Comparison of ENCODE assay signal across 2 cellular contexts in the genomic region with DNA sequence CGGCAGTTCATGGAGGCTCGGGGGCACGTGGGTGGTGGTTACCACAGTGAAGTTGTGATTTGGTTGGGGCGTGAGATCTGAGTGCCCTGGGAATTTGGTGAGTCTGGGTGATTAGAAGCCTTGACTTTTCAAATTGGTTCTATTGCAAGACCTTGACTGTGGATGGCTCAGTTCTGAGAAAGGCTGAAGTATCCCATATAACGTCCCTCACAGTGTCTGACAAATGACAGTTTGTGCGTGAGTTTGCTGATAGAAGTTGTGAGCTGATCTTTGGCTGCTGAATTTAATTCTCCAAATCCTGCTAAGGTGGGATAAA.
A peak's percentile ranks its signal among the peaks of the same experiment; 100 is the strongest.
TF ChIP-seq lines count a peak whose summit lies in the region.

No MANE protein-coding gene starts in this region.

TF ChIP-seq in HCT116, 20 proteins besides CTCF, POLR2A, EP300 and RAD21 (continued from another document):
- TF ChIP-seq, protein P1, sequence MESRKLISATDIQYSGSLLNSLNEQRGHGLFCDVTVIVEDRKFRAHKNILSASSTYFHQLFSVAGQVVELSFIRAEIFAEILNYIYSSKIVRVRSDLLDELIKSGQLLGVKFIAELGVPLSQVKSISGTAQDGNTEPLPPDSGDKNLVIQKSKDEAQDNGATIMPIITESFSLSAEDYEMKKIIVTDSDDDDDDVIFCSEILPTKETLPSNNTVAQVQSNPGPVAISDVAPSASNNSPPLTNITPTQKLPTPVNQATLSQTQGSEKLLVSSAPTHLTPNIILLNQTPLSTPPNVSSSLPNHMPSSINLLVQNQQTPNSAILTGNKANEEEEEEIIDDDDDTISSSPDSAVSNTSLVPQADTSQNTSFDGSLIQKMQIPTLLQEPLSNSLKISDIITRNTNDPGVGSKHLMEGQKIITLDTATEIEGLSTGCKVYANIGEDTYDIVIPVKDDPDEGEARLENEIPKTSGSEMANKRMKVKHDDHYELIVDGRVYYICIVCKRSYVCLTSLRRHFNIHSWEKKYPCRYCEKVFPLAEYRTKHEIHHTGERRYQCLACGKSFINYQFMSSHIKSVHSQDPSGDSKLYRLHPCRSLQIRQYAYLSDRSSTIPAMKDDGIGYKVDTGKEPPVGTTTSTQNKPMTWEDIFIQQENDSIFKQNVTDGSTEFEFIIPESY (IDR thresholded peaks at IDR 0.05; ENCODE audit: extremely low read depth, insufficient replicate concordance, low read length) = no peak
- TF ChIP-seq JUND (IDR thresholded peaks at IDR 0.05) = peak; percentile 43; the same call in 1 of the 2 replicates
- TF ChIP-seq SRF (IDR thresholded peaks at IDR 0.05; ENCODE audit: low read depth) = no peak
- TF ChIP-seq ZNF274 (IDR thresholded peaks at IDR 0.05; ENCODE audit: low read depth, low read length) = no peak
- no peak for TF ChIP-seq ELF1 (IDR thresholded peaks at IDR 0.05; ENCODE audit: borderline replicate concordance, low read depth)

TF ChIP-seq in SK-N-SH treated with all-trans-retinoic acid at 6 μM for 48 hours, 23 proteins besides CTCF, POLR2A, EP300 and RAD21 (continued from another document):
- TF ChIP-seq, protein P2, sequence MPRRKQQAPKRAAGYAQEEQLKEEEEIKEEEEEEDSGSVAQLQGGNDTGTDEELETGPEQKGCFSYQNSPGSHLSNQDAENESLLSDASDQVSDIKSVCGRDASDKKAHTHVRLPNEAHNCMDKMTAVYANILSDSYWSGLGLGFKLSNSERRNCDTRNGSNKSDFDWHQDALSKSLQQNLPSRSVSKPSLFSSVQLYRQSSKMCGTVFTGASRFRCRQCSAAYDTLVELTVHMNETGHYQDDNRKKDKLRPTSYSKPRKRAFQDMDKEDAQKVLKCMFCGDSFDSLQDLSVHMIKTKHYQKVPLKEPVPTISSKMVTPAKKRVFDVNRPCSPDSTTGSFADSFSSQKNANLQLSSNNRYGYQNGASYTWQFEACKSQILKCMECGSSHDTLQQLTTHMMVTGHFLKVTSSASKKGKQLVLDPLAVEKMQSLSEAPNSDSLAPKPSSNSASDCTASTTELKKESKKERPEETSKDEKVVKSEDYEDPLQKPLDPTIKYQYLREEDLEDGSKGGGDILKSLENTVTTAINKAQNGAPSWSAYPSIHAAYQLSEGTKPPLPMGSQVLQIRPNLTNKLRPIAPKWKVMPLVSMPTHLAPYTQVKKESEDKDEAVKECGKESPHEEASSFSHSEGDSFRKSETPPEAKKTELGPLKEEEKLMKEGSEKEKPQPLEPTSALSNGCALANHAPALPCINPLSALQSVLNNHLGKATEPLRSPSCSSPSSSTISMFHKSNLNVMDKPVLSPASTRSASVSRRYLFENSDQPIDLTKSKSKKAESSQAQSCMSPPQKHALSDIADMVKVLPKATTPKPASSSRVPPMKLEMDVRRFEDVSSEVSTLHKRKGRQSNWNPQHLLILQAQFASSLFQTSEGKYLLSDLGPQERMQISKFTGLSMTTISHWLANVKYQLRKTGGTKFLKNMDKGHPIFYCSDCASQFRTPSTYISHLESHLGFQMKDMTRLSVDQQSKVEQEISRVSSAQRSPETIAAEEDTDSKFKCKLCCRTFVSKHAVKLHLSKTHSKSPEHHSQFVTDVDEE (CRISPR knock-in tag; IDR thresholded peaks at IDR 0.05) = no peak
- TF ChIP-seq ZFP30 (CRISPR knock-in tag; IDR thresholded peaks at IDR 0.05) = no peak
- TF ChIP-seq TOX (CRISPR knock-in tag; IDR thresholded peaks at IDR 0.05; ENCODE audit: borderline replicate concordance) = no peak
- TF ChIP-seq RARB (CRISPR knock-in tag; IDR thresholded peaks at IDR 0.05) = no peak
- TF ChIP-seq ESRRG (CRISPR knock-in tag; IDR thresholded peaks at IDR 0.05) = no peak
- no peak for TF ChIP-seq ZFP3 (CRISPR knock-in tag; IDR thresholded peaks at IDR 0.05)
- TF ChIP-seq SNAI2 (CRISPR knock-in tag; IDR thresholded peaks at IDR 0.05) = no peak
- no peak for TF ChIP-seq ZNF8 (CRISPR knock-in tag; IDR thresholded peaks at IDR 0.05)
- TF ChIP-seq ZNF70 (CRISPR knock-in tag; IDR thresholded peaks at IDR 0.05) = no peak
TF ChIP-seq in SK-N-SH treated with all-trans-retinoic acid at 6 μM for 48 hours: peak in this region for 0.
